8 cellular contexts compared by ENCODE assay signal in genomic region chr17:74211141-74211928, GRCh38. TPM values are rescaled to one million over a fixed set of nuclear protein-coding genes. Genes with fewer than 3 reads are reported as not detected.
DNase-seq lines count a peak whose midpoint lies in the region; ATAC-seq, FAIRE-seq and TF ChIP-seq lines count a peak whose summit lies in the region.

No MANE protein-coding gene starts in this region.

- TF ChIP-seq CTCF in HepG2 (CRISPR knock-in tag; IDR thresholded peaks at IDR 0.05) (no peak), right lobe of liver (IDR thresholded peaks at IDR 0.05) (no peak), hepatocyte (IDR thresholded peaks at IDR 0.05; ENCODE audit: poor library complexity) (no peak), upper lobe of left lung (IDR thresholded peaks at IDR 0.05) (no peak)

- no peaks in the 10 kb centered on the region for H3K27me3 Mint-ChIP-seq in activated T-helper 2 cell treated with anti-CD3 and anti-CD28 coated beads, Interferon-gamma antibody, Interleukin-2, Interleukin-4, amounts not matched to agents 10 μg/mL and 5 μg/mL and 100 μg/mL, durations not matched to agents 14 hours and 24 hours and 36 hours (ENCODE audit: low read depth)

- no peak for TF ChIP-seq RAD21 in HepG2 (CRISPR knock-in tag; IDR thresholded peaks at IDR 0.05)

- no TSS peak for BruUV-seq in HepG2 (replicated peaks; lab: Mats Ljungman, UMichigan)

- intact Hi-C loops in HepG2 (cut with micrococcal nuclease; ENCODE audit: unreplicated experiment), result no loop called here
- intact Hi-C loops in right lobe of liver (cut with DNase I), result no loop called here
- intact Hi-C loops in activated T-helper 2 cell treated with anti-CD3 and anti-CD28 coated beads, Interferon-gamma antibody, Interleukin-2, Interleukin-4, amounts not matched to agents 10 μg/mL and 5 μg/mL and 100 μg/mL, durations not matched to agents 14 hours and 24 hours and 36 hours (cut with micrococcal nuclease), result loop anchor here (2.0 kb wide), 2 partner anchors 71 to 143 kb away; no protein-coding TSS in a partner anchor

- H3K9ac ChIP-seq in HepG2 (ENCODE audit: insufficient read depth, low read depth, low read length), result no peak overlapping the region

- H3K4me1 ChIP-seq in HepG2 (ENCODE audit: insufficient read depth, low read length) (peaks cover 59% of the 10 kb centered on the region), right lobe of liver (peaks cover 0 to 16% (median 6%) of the 10 kb centered on the region in 4 donors), hepatocyte (ENCODE audit: insufficient read depth) (peaks cover 38% of the 10 kb centered on the region), upper lobe of left lung (peaks cover 36 to 64% (median 50%) of the 10 kb centered on the region in 4 donors)

- H4K20me1 ChIP-seq in HepG2 (ENCODE audit: insufficient read depth, low read length) (peaks cover 49% of the 10 kb centered on the region), hepatocyte (ENCODE audit: insufficient read depth, poor library complexity, severe bottlenecking) (peaks cover 46% of the 10 kb centered on the region)

- POLR2A ChIA-PET in HepG2 (lab: Yijun Ruan, JAX), result interaction anchor here (0.7 kb wide), 1 partner anchor 85 kb away, joined by 3 read pairs; no protein-coding TSS in a partner anchor

- H3K36me3 ChIP-seq in HepG2 (replicated peaks in 1 of 2; ENCODE audit: control insufficient read depth in 1 of 2, insufficient read depth in 2 of 2, low read length in 2 of 2), result peaks cover 26 to 43% of the 10 kb centered on the region in 2 experiments
- peaks cover 0 to 30% (median 11%) of the 10 kb centered on the region in 4 donors for H3K36me3 ChIP-seq in right lobe of liver
- H3K36me3 ChIP-seq in hepatocyte (replicated peaks; ENCODE audit: insufficient read depth, low read depth), result no peaks in the 10 kb centered on the region
- H3K36me3 ChIP-seq in upper lobe of left lung, result peaks cover 0 to 41% (median 27%) of the 10 kb centered on the region in 4 donors

- no peak for FAIRE-seq in HepG2 (lab: Jason Lieb, UNC)

- H3K27me3 ChIP-seq in HepG2 (ENCODE audit: control insufficient read depth in 1 of 2, insufficient read depth in 2 of 2, low read length in 2 of 2), result peaks cover 0 to 8% of the 10 kb centered on the region in 2 experiments; a peak in 2 of 5 replicates
- no peaks in the 10 kb centered on the region for H3K27me3 ChIP-seq in right lobe of liver
- H3K27me3 ChIP-seq in hepatocyte, result no peaks in the 10 kb centered on the region
- no peaks in the 10 kb centered on the region for H3K27me3 ChIP-seq in upper lobe of left lung

- peaks cover 66% of the 10 kb centered on the region for H3K36me3 Mint-ChIP-seq in activated T-helper 2 cell treated with anti-CD3 and anti-CD28 coated beads, Interferon-gamma antibody, Interleukin-2, Interleukin-4, amounts not matched to agents 10 μg/mL and 5 μg/mL and 100 μg/mL, durations not matched to agents 14 hours and 24 hours and 36 hours (ENCODE audit: low read depth)

- no peaks in the 10 kb centered on the region for H3K9me3 ChIP-seq in HepG2 (ENCODE audit: low read length)
- H3K9me3 ChIP-seq in right lobe of liver, result no peaks in the 10 kb centered on the region
- no peaks in the 10 kb centered on the region for H3K9me3 ChIP-seq in hepatocyte (ENCODE audit: low read depth)
- H3K9me3 ChIP-seq in upper lobe of left lung, result no peaks in the 10 kb centered on the region

- peak overlapping the region; percentile 86 for H3K4me3 Mint-ChIP-seq in activated T-helper 2 cell treated with anti-CD3 and anti-CD28 coated beads, Interferon-gamma antibody, Interleukin-2, Interleukin-4, amounts not matched to agents 10 μg/mL and 5 μg/mL and 100 μg/mL, durations not matched to agents 14 hours and 24 hours and 36 hours (ENCODE audit: low read depth)

- TF ChIP-seq POLR2A in HepG2 (IDR thresholded peaks at IDR 0.05; ENCODE audit: insufficient read depth in 1 of 2, low read depth in 2 of 2, low read length in 2 of 2) (peak; percentile 43 to 69), right lobe of liver (IDR thresholded peaks at IDR 0.05) (no peak), upper lobe of left lung (IDR thresholded peaks at IDR 0.05) (peak in 1 of 4 donors; percentile 7)

- H3K4me3 ChIP-seq in HepG2 (replicated peaks in 1 of 3; ENCODE audit: insufficient read depth in 1 of 3, low read depth in 2 of 3, low read length in 3 of 3), result no peak overlapping the region
- H3K4me3 ChIP-seq in right lobe of liver, result no peak overlapping the region
- H3K4me3 ChIP-seq in hepatocyte, result peak overlapping the region; percentile 56
- peak overlapping the region in 3 of 4 donors; percentile 52 to 61 (median 60) for H3K4me3 ChIP-seq in upper lobe of left lung

- CTCF ChIA-PET in HepG2 (lab: Yijun Ruan, JAX; ENCODE audit: low intra/inter-chr PET ratio, low total read pairs), result no interaction called here

- no peaks in the 10 kb centered on the region for H3K9me3 Mint-ChIP-seq in activated T-helper 2 cell treated with anti-CD3 and anti-CD28 coated beads, Interferon-gamma antibody, Interleukin-2, Interleukin-4, amounts not matched to agents 10 μg/mL and 5 μg/mL and 100 μg/mL, durations not matched to agents 14 hours and 24 hours and 36 hours

- H2AFZ ChIP-seq in HepG2 (ENCODE audit: low read length), result no peak overlapping the region
- no peak overlapping the region for H2AFZ ChIP-seq in hepatocyte

- H3K27ac ChIP-seq in HepG2 (ENCODE audit: extremely low read length, insufficient read depth, low read length) (no peak overlapping the region), right lobe of liver (no peak overlapping the region), hepatocyte (peak overlapping the region; percentile 75), upper lobe of left lung (no peak overlapping the region)

- H3K9me2 ChIP-seq in hepatocyte (replicated peaks; ENCODE audit: insufficient read depth), result no peaks in the 10 kb centered on the region

- ATAC-seq in HepG2, result peak; percentile 2
- no peak for ATAC-seq in right lobe of liver
- no peak for ATAC-seq in upper lobe of left lung (ENCODE audit: low FRiP score in 2 of 2)
- no peak for ATAC-seq in HG02571 (IDR thresholded peaks at IDR 0.05; ENCODE audit: unreplicated experiment)
- no peak for ATAC-seq in HG03039 (IDR thresholded peaks at IDR 0.05; ENCODE audit: unreplicated experiment)

- DNase-seq in HepG2 (ENCODE audit: low spot score) (no peak), right lobe of liver (no peak), hepatocyte (ENCODE audit: low spot score) (peak; percentile 51), upper lobe of left lung (no peak), cortex of kidney (lab: John Stamatoyannopoulos, UW) (no peak)
- no peak for DNase-seq in activated T-helper 2 cell treated with anti-CD3 and anti-CD28 coated beads, Interferon-gamma antibody, Interleukin-2, Interleukin-4, amounts not matched to agents 10 μg/mL and 5 μg/mL and 100 μg/mL, durations not matched to agents 14 hours and 24 hours and 36 hours (ENCODE audit: low spot score)

- in situ Hi-C loops in HepG2 (cut with HindIII; ENCODE audit: extremely low pct_ligation_motif_present, low pct_unique_long_range_greater_than_20kb), result no loop called here

- H3K4me2 ChIP-seq in HepG2 (ENCODE audit: low read depth, low read length) (no peak overlapping the region; the same call in 1 of the 2 replicates), hepatocyte (peak overlapping the region; percentile 86)

- peaks cover 49% of the 10 kb centered on the region for H3K4me1 Mint-ChIP-seq in activated T-helper 2 cell treated with anti-CD3 and anti-CD28 coated beads, Interferon-gamma antibody, Interleukin-2, Interleukin-4, amounts not matched to agents 10 μg/mL and 5 μg/mL and 100 μg/mL, durations not matched to agents 14 hours and 24 hours and 36 hours (ENCODE audit: low read depth)

- TF ChIP-seq EP300 in HepG2 (IDR thresholded peaks at IDR 0.05; ENCODE audit: low read depth in 2 of 2, low read length in 2 of 2) (no peak), HepG2 (CRISPR knock-in tag; IDR thresholded peaks at IDR 0.05; ENCODE audit: borderline replicate concordance) (no peak), upper lobe of left lung (IDR thresholded peaks at IDR 0.05) (no peak)

- H3K79me2 ChIP-seq in HepG2 (ENCODE audit: insufficient read depth, low read length) (peaks cover 18% of the 10 kb centered on the region), hepatocyte (peaks cover 23% of the 10 kb centered on the region)

- peak overlapping the region; percentile 57 for H3K27ac Mint-ChIP-seq in activated T-helper 2 cell treated with anti-CD3 and anti-CD28 coated beads, Interferon-gamma antibody, Interleukin-2, Interleukin-4, amounts not matched to agents 10 μg/mL and 5 μg/mL and 100 μg/mL, durations not matched to agents 14 hours and 24 hours and 36 hours

- 75% methylated on average over 9 of the region's 14 CpGs for WGBS in HepG2 (ENCODE audit: low lambda C conversion rate)
- 75% methylated on average over 7 of the region's 14 CpGs for WGBS in right lobe of liver (ENCODE audit: insufficient coverage, low coverage, low lambda C conversion rate, missing lambda C conversion rate)
- 41% methylated on average over 14 of the region's 14 CpGs for WGBS in hepatocyte (ENCODE audit: low lambda C conversion rate, missing lambda C conversion rate)
- 68 to 85% methylated on average over 8 to 14 of the region's 14 CpGs for WGBS in upper lobe of left lung, 2 donors

RNA-seq across cellular contexts. Expression of gene TTYH2, which starts 2.0 kb away (rescaled TPM):
- total RNA-seq in HepG2 (2016; rRNA removed; fragmentation: Illumina TruSeq; extraction: Trizol) (0.32 and 0.77 TPM in 2 replicates), right lobe of liver (1 to 10 TPM in 3 of 6 experiments, under 1 TPM in 3; 0.60 to 1.8 (median 1.3) TPM), hepatocyte (7.1 and 7.4 TPM in 2 replicates), upper lobe of left lung (10 to 100 TPM in 1 of 6 donors, 1 to 10 TPM in 5; 2.4 to 10.5 (median 8.0) TPM)
- total RNA-seq in HepG2 (2016; cell fraction: cytosol; rRNA removed; fragmentation: Illumina TruSeq; extraction: Trizol; ENCODE audit: low read depth), result 0.09 and 0.20 TPM in 2 replicates
- total RNA-seq in HepG2 (2016; cell fraction: insoluble cytoplasmic fraction; rRNA removed; fragmentation: Illumina TruSeq; extraction: Trizol), result 0.56 and 0.83 TPM in 2 replicates
- 0.56 and 0.76 TPM in 2 replicates for total RNA-seq in HepG2 (2016; cell fraction: membrane; rRNA removed; fragmentation: Illumina TruSeq; extraction: Trizol)
- 0.72 and 1.6 TPM in 2 replicates for total RNA-seq in HepG2 (2016; cell fraction: nucleus; rRNA removed; fragmentation: Illumina TruSeq; extraction: Trizol)
- polyA plus RNA-seq in HepG2 (2011; rRNA removed) (0.96 and 1.6 TPM in 2 replicates), hepatocyte (4.5 and 7.8 TPM in 2 replicates)
- polyA plus RNA-seq in HepG2 (2011; cell fraction: cytosol; rRNA removed), result 0.88 and 1.1 TPM in 2 replicates
- polyA plus RNA-seq in HepG2 (2011; cell fraction: nucleus; rRNA removed), result 1.7 and 2.0 TPM in 2 replicates
- polyA plus RNA-seq in HepG2 (2012), result 0.34 and 1.0 TPM in 2 replicates
- 0.05 and 0.17 TPM in 2 replicates for polyA plus RNA-seq in HepG2 (2016; cell fraction: cytosol; fragmentation: Illumina TruSeq; extraction: Trizol; ENCODE audit: low read depth)
- polyA plus RNA-seq in HepG2 (2016; cell fraction: insoluble cytoplasmic fraction; fragmentation: Illumina TruSeq; extraction: Trizol; ENCODE audit: low read depth), result 0.27 and 0.61 TPM in 2 replicates
- 0.23 and 0.50 TPM in 2 replicates for polyA plus RNA-seq in HepG2 (2016; cell fraction: membrane; fragmentation: Illumina TruSeq; extraction: Trizol; ENCODE audit: low read depth)
- 1.9 and 2.0 TPM in 2 replicates for polyA plus RNA-seq in HepG2 (2016; cell fraction: nucleus; fragmentation: Illumina TruSeq; extraction: Trizol; ENCODE audit: insufficient read depth, low read depth)
- polyA minus RNA-seq in HepG2 (2011; rRNA and poly(A)+ RNA removed; ENCODE audit: low replicate concordance), result 3.4 and 3.8 TPM in 2 replicates
- polyA minus RNA-seq in HepG2 (2011; cell fraction: cytosol; rRNA and poly(A)+ RNA removed), result 0.18 and 0.89 TPM in 2 replicates
- 0.52 and 1.1 TPM in 2 replicates for polyA minus RNA-seq in HepG2 (2011; cell fraction: nucleus; rRNA and poly(A)+ RNA removed)
- 17.0 and 19.6 TPM in 2 replicates for total RNA-seq in activated T-helper 2 cell treated with anti-CD3 and anti-CD28 coated beads, Interferon-gamma antibody, Interleukin-2, Interleukin-4, amounts not matched to agents 10 μg/mL and 5 μg/mL and 100 μg/mL, durations not matched to agents 14 hours and 24 hours and 36 hours

RNA-seq across cellular contexts. Expression of gene RPL38, which starts 7.9 kb away (rescaled TPM):
- total RNA-seq in HepG2 (2016; rRNA removed; fragmentation: Illumina TruSeq; extraction: Trizol) (2,370 and 2,621 TPM in 2 replicates), right lobe of liver (100 to 1,000 TPM; 161 to 313 (median 282) TPM), hepatocyte (264 and 276 TPM in 2 replicates), upper lobe of left lung (100 to 1,000 TPM; 334 to 709 (median 485) TPM)
- total RNA-seq in HepG2 (2016; cell fraction: cytosol; rRNA removed; fragmentation: Illumina TruSeq; extraction: Trizol; ENCODE audit: low read depth), result 2,846 and 3,171 TPM in 2 replicates
- 2,344 and 2,494 TPM in 2 replicates for total RNA-seq in HepG2 (2016; cell fraction: insoluble cytoplasmic fraction; rRNA removed; fragmentation: Illumina TruSeq; extraction: Trizol)
- total RNA-seq in HepG2 (2016; cell fraction: membrane; rRNA removed; fragmentation: Illumina TruSeq; extraction: Trizol), result 4,564 and 4,636 TPM in 2 replicates
- 746 and 817 TPM in 2 replicates for total RNA-seq in HepG2 (2016; cell fraction: nucleus; rRNA removed; fragmentation: Illumina TruSeq; extraction: Trizol)
- polyA plus RNA-seq in HepG2 (2011; rRNA removed) (2,077 and 2,372 TPM in 2 replicates), hepatocyte (758 and 761 TPM in 2 replicates)
- polyA plus RNA-seq in HepG2 (2011; cell fraction: cytosol; rRNA removed), result 407 and 1,119 TPM in 2 replicates
- polyA plus RNA-seq in HepG2 (2011; cell fraction: nucleus; rRNA removed), result 463 and 488 TPM in 2 replicates
- 4,774 and 5,492 TPM in 2 replicates for polyA plus RNA-seq in HepG2 (2012)
- 3,783 and 3,983 TPM in 2 replicates for polyA plus RNA-seq in HepG2 (2016; cell fraction: cytosol; fragmentation: Illumina TruSeq; extraction: Trizol; ENCODE audit: low read depth)
- polyA plus RNA-seq in HepG2 (2016; cell fraction: insoluble cytoplasmic fraction; fragmentation: Illumina TruSeq; extraction: Trizol; ENCODE audit: low read depth), result 2,521 and 2,667 TPM in 2 replicates
- 4,834 and 4,888 TPM in 2 replicates for polyA plus RNA-seq in HepG2 (2016; cell fraction: membrane; fragmentation: Illumina TruSeq; extraction: Trizol; ENCODE audit: low read depth)
- polyA plus RNA-seq in HepG2 (2016; cell fraction: nucleus; fragmentation: Illumina TruSeq; extraction: Trizol; ENCODE audit: insufficient read depth, low read depth), result 1,405 and 1,472 TPM in 2 replicates
- polyA minus RNA-seq in HepG2 (2011; rRNA and poly(A)+ RNA removed; ENCODE audit: low replicate concordance), result 264 and 339 TPM in 2 replicates
- polyA minus RNA-seq in HepG2 (2011; cell fraction: cytosol; rRNA and poly(A)+ RNA removed), result 484 and 523 TPM in 2 replicates
- polyA minus RNA-seq in HepG2 (2011; cell fraction: nucleus; rRNA and poly(A)+ RNA removed), result 268 and 368 TPM in 2 replicates
- total RNA-seq in activated T-helper 2 cell treated with anti-CD3 and anti-CD28 coated beads, Interferon-gamma antibody, Interleukin-2, Interleukin-4, amounts not matched to agents 10 μg/mL and 5 μg/mL and 100 μg/mL, durations not matched to agents 14 hours and 24 hours and 36 hours, result 1,248 and 1,338 TPM in 2 replicates

Comparison
In these comparisons a context has a peak if more than half of its experiments do, and no peak if none do; other contexts are left out.
1. H3K4me3 ChIP-seq: peak in hepatocyte (single experiment) and upper lobe of left lung (3 of 4); none in HepG2 (0 of 3) and right lobe of liver (0 of 3).